ENCODE assay signal across 13 cellular contexts in the genomic region with DNA sequence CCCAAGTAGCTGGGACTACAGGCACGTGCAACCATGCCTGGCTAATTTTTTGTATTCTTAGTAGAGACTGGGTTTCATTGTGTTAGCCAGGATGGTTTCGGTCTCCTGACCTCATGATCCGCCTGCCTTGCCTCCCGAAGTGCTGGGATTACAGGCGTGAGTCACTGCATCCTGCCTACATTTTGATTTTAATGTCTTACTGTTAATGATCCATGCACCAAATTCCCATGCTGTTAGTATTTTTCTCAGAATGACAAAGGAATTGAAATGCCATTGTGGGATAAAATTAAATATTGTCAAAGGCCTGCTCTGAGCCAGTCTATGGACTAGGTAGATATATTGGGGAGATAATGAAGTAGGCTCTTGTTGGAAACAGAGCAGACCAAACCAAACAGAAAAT. TPM values are rescaled to one million over a fixed set of nuclear protein-coding genes. Genes with fewer than 3 reads are reported as not detected.
DNase-seq lines count a peak whose midpoint lies in the region; ATAC-seq, FAIRE-seq and TF ChIP-seq lines count a peak whose summit lies in the region.
"Had no signal": no experiment of that assay in that cellular context is flagged by ENCODE, and none has a peak within 500 bp of the region (broad histone marks: within the 10 kb centered on the region; RNA-seq: fewer than 3 reads in every experiment).

No MANE protein-coding gene starts in this region.

- 48% methylated on average over 5 of the region's 5 CpGs for WGBS in SK-N-SH (ENCODE audit: low lambda C conversion rate)
- 86 to 91% (median 89%) methylated on average over 5 of the region's 5 CpGs for WGBS in spleen, 5 donors

- H2AFZ ChIP-seq in SK-N-SH (ENCODE audit: low read depth) = no peak overlapping the region

- peak; percentile 23 for DNase-seq in H54 (ENCODE audit: insufficient read length, low spot score)
- DNase-seq in SK-N-SH = no peak
- DNase-seq in fibroblast of pulmonary artery (ENCODE audit: low read depth) = peak; percentile 68
- peak; percentile 48 for DNase-seq in stromal cell of bone marrow (ENCODE audit: low read depth)
- DNase-seq in spleen = no peak
- no peak for DNase-seq in HuH-7 (ENCODE audit: low spot score)
- DNase-seq in activated CD8-positive, alpha-beta memory T cell treated with anti-CD3 and anti-CD28 coated beads, Interleukin-2, amount 50 U/mL, for 4 hours = no peak
- DNase-seq: activated B cell treated with CpG ODN at 0.5 μM for 24 hours; activated naive CD4-positive, alpha-beta T cell treated with anti-CD3 and anti-CD28 coated beads for 36 hours; NCI-H1048; testis had no signal

- no peaks in the 10 kb centered on the region for H3K9me3 ChIP-seq in SK-N-SH
- no peaks in the 10 kb centered on the region for H3K9me3 ChIP-seq in spleen
- H3K9me3 ChIP-seq: testis had no signal

- H3K36me3 ChIP-seq in SK-N-SH (replicated peaks in 1 of 2; ENCODE audit: control insufficient read depth in 1 of 2, insufficient read depth in 2 of 2, low read length in 1 of 2) (no peaks in the 10 kb centered on the region), spleen (no peaks in the 10 kb centered on the region)

- peak overlapping the region; percentile 42 for H3K4me2 ChIP-seq in SK-N-SH

- TF ChIP-seq EP300 in SK-N-SH (IDR thresholded peaks at IDR 0.05; ENCODE audit: borderline replicate concordance in 1 of 2, low read depth in 1 of 2, low read length in 1 of 2) = no peak

- no peaks in the 10 kb centered on the region; the same call in 1 of the 2 replicates for H4K20me1 ChIP-seq in SK-N-SH (ENCODE audit: insufficient read depth)

- H3K4me1 ChIP-seq in SK-N-SH (ENCODE audit: control insufficient read depth in 1 of 2, insufficient read depth in 2 of 2, low read depth in 1 of 2, low read length in 1 of 2) = peaks cover 0 to 14% of the 10 kb centered on the region in 2 experiments; a peak in 1 of 4 replicates
- peaks cover 0 to 33% (median 6%) of the 10 kb centered on the region in 6 donors for H3K4me1 ChIP-seq in spleen
- H3K4me1 ChIP-seq: testis had no signal

- H3K79me2 ChIP-seq in SK-N-SH (ENCODE audit: insufficient read depth) = peaks cover 67% of the 10 kb centered on the region

- H3K4me3 ChIP-seq in SK-N-SH (ENCODE audit: low read depth in 2 of 2, low read length in 1 of 2) (no peak overlapping the region), fibroblast of pulmonary artery (replicated peaks; ENCODE audit: low read depth, low read length) (no peak overlapping the region), spleen (no peak overlapping the region)
- H3K4me3 ChIP-seq: testis had no signal

- 0 out of 2 replicates have a peak overlapping the region, but pooled peaks have one; percentile 4 for H3K9ac ChIP-seq in SK-N-SH

- no peak for TF ChIP-seq RAD21 in SK-N-SH (IDR thresholded peaks at IDR 0.05; ENCODE audit: low read length)

- H3K9me2 ChIP-seq in SK-N-SH = no peaks in the 10 kb centered on the region

- H3F3A ChIP-seq in SK-N-SH (replicated peaks; ENCODE audit: insufficient read depth) = peaks cover 5% of the 10 kb centered on the region

- no peak for TF ChIP-seq CTCF in SK-N-SH (IDR thresholded peaks at IDR 0.05)
- TF ChIP-seq CTCF in fibroblast of pulmonary artery (IDR thresholded peaks at IDR 0.05; ENCODE audit: low read length, missing control alignments) = no peak
- TF ChIP-seq CTCF in spleen (IDR thresholded peaks at IDR 0.05 in 8 of 11, conservative IDR thresholded peaks at IDR 0.05 in 3 of 11) = no peak

- CTCF ChIA-PET in SK-N-SH (lab: Yijun Ruan, JAX) = interaction anchor here (0.8 to 0.9 kb wide), 2 partner anchors 10 to 59 kb away, joined by 3 read pairs; no protein-coding TSS in a partner anchor

- TF ChIP-seq POLR2A in H54 (IDR thresholded peaks at IDR 0.05; ENCODE audit: low read depth, low read length) (no peak), spleen (IDR thresholded peaks at IDR 0.05) (no peak)

- POLR2A ChIA-PET in SK-N-SH (lab: Yijun Ruan, JAX) = no interaction called here

- no peak for ATAC-seq in HG02588 (IDR thresholded peaks at IDR 0.05; ENCODE audit: unreplicated experiment)

- H3K27ac ChIP-seq in SK-N-SH (ENCODE audit: low read depth in 2 of 2, low read length in 1 of 2) (peak overlapping the region in 1 of 2 experiments; percentile 65; a peak in 2 of 4 replicates), spleen (no peak overlapping the region)
- H3K27ac ChIP-seq: testis had no signal

- intact Hi-C loops in spleen (cut with DNase I; ENCODE audit: low total_unique reads) = no loop called here

- H3K27me3 ChIP-seq in SK-N-SH (ENCODE audit: insufficient read depth) (no peaks in the 10 kb centered on the region), spleen (replicated peaks in 1 of 7) (no peaks in the 10 kb centered on the region)
- H3K27me3 ChIP-seq: testis had no signal

- peak; percentile 67 for FAIRE-seq in H54 (lab: Jason Lieb, UNC)
- FAIRE-seq: frontal cortex had no signal

TF ChIP-seq in SK-N-SH, 30 proteins besides CTCF, POLR2A, EP300 and RAD21:
- TF ChIP-seq, protein P1, sequence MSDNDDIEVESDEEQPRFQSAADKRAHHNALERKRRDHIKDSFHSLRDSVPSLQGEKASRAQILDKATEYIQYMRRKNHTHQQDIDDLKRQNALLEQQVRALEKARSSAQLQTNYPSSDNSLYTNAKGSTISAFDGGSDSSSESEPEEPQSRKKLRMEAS (IDR thresholded peaks at IDR 0.05; ENCODE audit: low read depth) = 0 out of 2 replicates have a peak, but pooled peaks have one; percentile 14
- TF ChIP-seq REST (IDR thresholded peaks at IDR 0.05; ENCODE audit: low read depth, low read length) (no peak), CHD2 (IDR thresholded peaks at IDR 0.05; ENCODE audit: low read length, partially characterized antibody) (no peak), RFX5 (IDR thresholded peaks at IDR 0.05; ENCODE audit: low read length) (no peak), FOSL2 (IDR thresholded peaks at IDR 0.05; ENCODE audit: borderline replicate concordance, low read depth) (peak; percentile 14; the same call in 1 of the 2 replicates), ELF1 (IDR thresholded peaks at IDR 0.05) (no peak)
TF ChIP-seq in SK-N-SH: peak in this region for 2.

RNA-seq across cellular contexts. Expression of gene CBFA2T2, which starts 28.2 kb away (rescaled TPM):
- 11.0 and 11.7 TPM in 2 replicates for polyA plus RNA-seq in SK-N-SH (2012; rRNA removed)
- polyA plus RNA-seq in SK-N-SH (2012; cell fraction: cytosol; rRNA removed) = 6.2 and 9.3 TPM in 2 replicates
- 34.3 and 42.2 TPM in 2 replicates for polyA plus RNA-seq in SK-N-SH (2012; cell fraction: nucleus; rRNA removed)
- 10 to 100 TPM; 17.0 to 25.4 (median 18.9) TPM for total RNA-seq in spleen
- polyA plus RNA-seq in spleen = 1 to 10 TPM; 3.3 to 6.9 (median 4.8) TPM

Comparison
In these comparisons a context has a peak if more than half of its experiments do, and no peak if none do; other contexts are left out.
1. DNase-seq: peak in H54 (single experiment), fibroblast of pulmonary artery (single experiment) and stromal cell of bone marrow (single experiment); none in SK-N-SH (single experiment), spleen (single experiment), HuH-7 (single experiment) and activated CD8-positive, alpha-beta memory T cell treated with anti-CD3 and anti-CD28 coated beads, Interleukin-2, amount 50 U/mL, for 4 hours (single experiment).